In the genomic region with DNA sequence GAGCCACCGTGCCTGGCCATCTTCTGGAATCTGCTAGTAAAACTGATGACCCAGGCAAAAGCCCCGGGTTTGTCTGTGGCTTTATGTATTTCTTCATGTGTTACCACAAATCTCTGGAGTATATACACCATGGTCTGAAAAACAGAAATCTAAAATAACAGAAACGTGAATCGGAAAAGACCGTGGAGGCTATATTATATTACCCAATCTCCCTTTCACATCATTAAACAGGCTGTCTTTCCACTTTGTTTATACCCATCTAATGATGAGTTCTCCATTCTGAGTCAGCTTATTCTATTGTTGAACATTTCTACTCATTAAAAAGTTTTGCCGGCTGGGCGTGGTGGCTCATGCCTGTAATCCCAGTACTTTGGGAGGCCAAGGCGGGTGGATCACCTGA, we compare ENCODE assay signal across 32 cellular contexts. TPM values are rescaled to one million over a fixed set of nuclear protein-coding genes. Genes with fewer than 3 reads are reported as not detected.
"Had no signal": no experiment of that assay in that cellular context is flagged by ENCODE, and none has a peak within 500 bp of the region (broad histone marks: within the 10 kb centered on the region; RNA-seq: fewer than 3 reads in every experiment).

No MANE protein-coding gene starts in this region.

- H2AFZ ChIP-seq: PC-9 had no signal

- DNase-seq: activated CD4-positive, alpha-beta memory T cell treated with anti-CD3 and anti-CD28 coated beads, Interleukin-2, amount 10 ng/mL, durations not matched to agents 7 days and 5 days; activated CD4-positive, alpha-beta T cell treated with anti-CD3 and anti-CD28 coated beads for 1 hour; activated CD4-positive, alpha-beta T cell treated with anti-CD3 and anti-CD28 coated beads for 48 hours; activated CD4-positive, CD25-positive, alpha-beta regulatory T cell; activated CD8-positive, alpha-beta memory T cell treated with anti-CD3 and anti-CD28 coated beads for 24 hours; activated CD8-positive, alpha-beta memory T cell treated with anti-CD3 and anti-CD28 coated beads, Interleukin-2, amount 10 ng/mL, durations not matched to agents 7 days and 5 days; activated CD8-positive, alpha-beta memory T cell treated with anti-CD3 and anti-CD28 coated beads, Interleukin-2, amount 50 U/mL, for 48 hours; activated gamma-delta T cell; activated naive CD4-positive, alpha-beta T cell treated with Interleukin-2 at 50 U/mL for 16 hours; activated naive CD8-positive, alpha-beta T cell treated with anti-CD3 and anti-CD28 coated beads, Interleukin-2, amount 10 ng/mL, durations not matched to agents 7 days and 5 days; activated T-cell treated with anti-CD3 and anti-CD28 coated beads, Interleukin-2, amount 50 U/mL, for 1 hour; central memory CD4-positive, alpha-beta T cell; MM.1S; NCI-H1105; NCI-H1417 treated with DMSO at 0.1 percent for 48 hours; NCI-H1930; NCI-H2081 treated with DMSO at 0.1 percent for 48 hours; NCI-H345; NCI-H524 treated with DMSO at 0.1 percent for 48 hours; NK-92 treated with Interleukin-12 subunit alpha and Interleukin-12 subunit beta, amount 100 ng/mL, for 24 hours; PC-9; Right ventricle myocardium superior; SW 1271; T-helper 1 cell; WERI-Rb-1 had no signal

- H3K4me2 ChIP-seq: KMS-11, PC-9 had no signal

- ATAC-seq: activated CD8-positive, alpha-beta memory T cell treated with anti-CD3 and anti-CD28 coated beads, Interleukin-2, amount 10 ng/mL, durations not matched to agents 7 days and 5 days had no signal

- H3K27ac ChIP-seq: KMS-11, PC-9, WERI-Rb-1 had no signal

- H3K9ac ChIP-seq: KMS-11 had no signal

- H3K4me3 ChIP-seq: PC-9 had no signal

RNA-seq across cellular contexts. Expression of a gene that starts 50.2 kb away (rescaled TPM):
- total RNA-seq: activated CD4-positive, alpha-beta memory T cell treated with anti-CD3 and anti-CD28 coated beads, Interleukin-2, amount 10 ng/mL, durations not matched to agents 7 days and 5 days; activated CD8-positive, alpha-beta memory T cell treated with anti-CD3 and anti-CD28 coated beads, Interleukin-2, amount 10 ng/mL, durations not matched to agents 7 days and 5 days; activated naive CD8-positive, alpha-beta T cell treated with anti-CD3 and anti-CD28 coated beads, Interleukin-2, amount 10 ng/mL, durations not matched to agents 7 days and 5 days; activated T-helper 2 cell treated with anti-CD3 and anti-CD28 coated beads, Interferon-gamma antibody, Interleukin-2, Interleukin-4, amounts not matched to agents 10 μg/mL and 5 μg/mL and 100 μg/mL, durations not matched to agents 14 hours and 24 hours and 36 hours; astrocyte; chondrocyte; LHCN-M2; NCI-H460; PC-9; Right ventricle myocardium superior; T-helper 2 cell treated with Interferon-gamma antibody and Interleukin-4, amounts not matched to agents 100 ng/mL and 5 ng/mL, for 36 hours had no signal
